15 cellular contexts compared by ENCODE assay signal in genomic region chr18:76458522-76459311, GRCh38. TPM values are rescaled to one million over a fixed set of nuclear protein-coding genes. Genes with fewer than 3 reads are reported as not detected.
DNase-seq lines count a peak whose midpoint lies in the region; ATAC-seq and TF ChIP-seq lines count a peak whose summit lies in the region.
"Had no signal": no experiment of that assay in that cellular context is flagged by ENCODE, and none has a peak within 500 bp of the region (broad histone marks: within the 10 kb centered on the region; RNA-seq: fewer than 3 reads in every experiment).

No MANE protein-coding gene starts in this region.

- no peak for TF ChIP-seq RAD21 in IMR-90 (IDR thresholded peaks at IDR 0.05; ENCODE audit: low read length)

- H2BK120ac ChIP-seq in IMR-90 (ENCODE audit: low read depth, low read length): peak overlapping the region; percentile 91

- peaks cover 70% of the 10 kb centered on the region for H4K20me1 ChIP-seq in IMR-90 (ENCODE audit: insufficient read depth, low read length)

- peak overlapping the region; percentile 34 to 69; a peak in 2 of 4 replicates for H4K8ac ChIP-seq in IMR-90 (ENCODE audit: low read depth in 2 of 2, low read length in 2 of 2)

- no peak overlapping the region for H3K9ac ChIP-seq in IMR-90 (ENCODE audit: low read depth, low read length)

- H3K4me1 Mint-ChIP-seq in activated CD4-positive, alpha-beta T cell treated with anti-CD3 and anti-CD28 coated beads for 36 hours: peaks cover 6% of the 10 kb centered on the region
- H3K4me1 Mint-ChIP-seq: stimulated activated effector memory CD8-positive, alpha-beta T cell treated with anti-CD3 and anti-CD28 coated beads, Interleukin-12 subunit alpha, Interleukin-12 subunit beta, amount 100 ng/mL, for 72 hours had no signal

- POLR2A ChIA-PET in IMR-90 (lab: Charles Lee; ENCODE audit: unreplicated experiment): no interaction called here
- POLR2A ChIA-PET in activated CD4-positive, alpha-beta T cell treated with anti-CD3 and anti-CD28 coated beads for 36 hours (lab: Charles Lee): interaction anchor here (0.5 kb wide), 1 partner anchor 22 kb away, joined by 3 read pairs; no protein-coding TSS in a partner anchor

- H3K4me1 ChIP-seq in IMR-90 (ENCODE audit: control insufficient read depth, insufficient read depth, low read length) (peaks cover 45% of the 10 kb centered on the region), testis (peaks cover 69% of the 10 kb centered on the region), prostate gland (replicated peaks) (peaks cover 4% of the 10 kb centered on the region)

- no peak for DNase-seq in IMR-90
- DNase-seq in brain microvascular endothelial cell: no peak
- peak; percentile 1 for DNase-seq in mucosa of gallbladder (ENCODE audit: low spot score)
- peak; percentile 13 for DNase-seq in testis
- DNase-seq in prostate gland (ENCODE audit: low spot score): no peak
- no peak for DNase-seq in NCI-H128 (lab: John Stamatoyannopoulos, UW; ENCODE audit: unreplicated experiment)
- no peak for DNase-seq in activated CD4-positive, alpha-beta T cell treated with anti-CD3 and anti-CD28 coated beads for 36 hours
- DNase-seq: activated CD4-positive, alpha-beta T cell treated with anti-CD3 and anti-CD28 coated beads for 48 hours; activated naive CD4-positive, alpha-beta T cell; NCI-H2081 treated with DMSO at 0.1 percent for 48 hours; stimulated activated CD4-positive, alpha-beta T cell treated with anti-CD3 and anti-CD28 coated beads, Interleukin-1b, Interleukin-23, amount 100 ng/mL, for 48 hours; T-helper 1 cell had no signal

- H3K9me3 ChIP-seq in IMR-90 (ENCODE audit: control insufficient read depth, insufficient read depth, low read length): no peaks in the 10 kb centered on the region
- H3K9me3 ChIP-seq in testis: no peaks in the 10 kb centered on the region
- H3K9me3 ChIP-seq in prostate gland: no peaks in the 10 kb centered on the region

- intact Hi-C loops in IMR-90 (cut with micrococcal nuclease): no loop called here
- intact Hi-C loops in testis (cut with DNase I; ENCODE audit: low total_unique reads): no loop called here
- intact Hi-C loops in prostate gland (cut with DNase I): no loop called here
- intact Hi-C loops in activated CD4-positive, alpha-beta T cell treated with anti-CD3 and anti-CD28 coated beads for 36 hours (cut with DNase I, micrococcal nuclease): no loop called here

- peak overlapping the region; percentile 97 for H2AK5ac ChIP-seq in IMR-90 (ENCODE audit: low read depth, low read length)

- 94% methylated on average over 33 of the region's 51 CpGs; no CpG with 5 or more reads in 1 of the 2 experiments for WGBS in IMR-90 (ENCODE audit: extremely low coverage in 2 of 2, insufficient read length in 1 of 2), 2 experiments
- 87 to 92% methylated on average over 39 to 51 of the region's 51 CpGs for WGBS in testis, 2 donors
- 88% methylated on average over 40 of the region's 51 CpGs for WGBS in prostate gland

- dilution Hi-C loops in IMR-90 (cut with HindIII; ENCODE audit: low sequenced_read_pairs, unreplicated experiment): no loop called here

- CTCF ChIA-PET in IMR-90 (lab: Yijun Ruan, JAX): interaction anchor here (0.5 kb wide), 1 partner anchor 42 kb away, joined by 3 read pairs; no protein-coding TSS in a partner anchor
- CTCF ChIA-PET in activated CD4-positive, alpha-beta T cell treated with anti-CD3 and anti-CD28 coated beads for 36 hours (lab: Charles Lee): no interaction called here

- H3K18ac ChIP-seq in IMR-90 (ENCODE audit: low read depth, low read length): no peak overlapping the region; the same call in 1 of the 2 replicates

- H2BK5ac ChIP-seq in IMR-90 (ENCODE audit: low read depth, low read length, poor library complexity, severe bottlenecking): peak overlapping the region; percentile 89

- no peak overlapping the region for H3K56ac ChIP-seq in IMR-90 (ENCODE audit: extremely low read depth, insufficient read depth, low read length)

- peak overlapping the region; percentile 41; the same call in 1 of the 2 replicates for H4K5ac ChIP-seq in IMR-90 (ENCODE audit: low read depth, low read length)

- TF ChIP-seq CTCF in IMR-90 (conservative IDR thresholded peaks at IDR 0.05; ENCODE audit: low read depth, low read length) (no peak), brain microvascular endothelial cell (IDR thresholded peaks at IDR 0.05; ENCODE audit: low read depth, low read length, missing control alignments) (no peak), testis (IDR thresholded peaks at IDR 0.05) (no peak), prostate gland (IDR thresholded peaks at IDR 0.05) (no peak)

- H3K36me3 ChIP-seq in IMR-90 (ENCODE audit: control insufficient read depth, insufficient read depth, low read length): peaks cover 19% of the 10 kb centered on the region
- no peaks in the 10 kb centered on the region for H3K36me3 ChIP-seq in brain microvascular endothelial cell (replicated peaks)
- H3K36me3 ChIP-seq in testis (ENCODE audit: low read depth, missing control alignments): no peaks in the 10 kb centered on the region
- H3K36me3 ChIP-seq in prostate gland: no peaks in the 10 kb centered on the region

- ATAC-seq in IMR-90 (ENCODE audit: low read depth): no peak
- no peak for ATAC-seq in activated CD4-positive, alpha-beta T cell treated with anti-CD3 and anti-CD28 coated beads for 36 hours
- ATAC-seq: CD8-positive, alpha-beta T cell; stimulated activated effector memory CD8-positive, alpha-beta T cell treated with anti-CD3 and anti-CD28 coated beads, Interleukin-12 subunit alpha, Interleukin-12 subunit beta, amount 100 ng/mL, for 72 hours had no signal

- no peak overlapping the region; the same call in 1 of the 2 replicates for H3K23ac ChIP-seq in IMR-90 (ENCODE audit: low read depth, low read length)

- H3K4me3 Mint-ChIP-seq in activated CD4-positive, alpha-beta T cell treated with anti-CD3 and anti-CD28 coated beads for 36 hours: no peak overlapping the region
- H3K4me3 Mint-ChIP-seq: CD8-positive, alpha-beta T cell; natural killer cell treated with Interleukin-12 subunit alpha and Interleukin-12 subunit beta and Interleukin-15 and Interleukin-18, amount 100 ng/mL, for 72 hours; stimulated activated effector memory CD8-positive, alpha-beta T cell treated with anti-CD3 and anti-CD28 coated beads, Interleukin-12 subunit alpha, Interleukin-12 subunit beta, amount 100 ng/mL, for 72 hours had no signal

- H3K9me3 Mint-ChIP-seq in activated CD4-positive, alpha-beta T cell treated with anti-CD3 and anti-CD28 coated beads for 36 hours (ENCODE audit: low read depth): no peaks in the 10 kb centered on the region
- H3K9me3 Mint-ChIP-seq: CD8-positive, alpha-beta T cell; natural killer cell treated with Interleukin-12 subunit alpha and Interleukin-12 subunit beta and Interleukin-15 and Interleukin-18, amount 100 ng/mL, for 72 hours; stimulated activated effector memory CD8-positive, alpha-beta T cell treated with anti-CD3 and anti-CD28 coated beads, Interleukin-12 subunit alpha, Interleukin-12 subunit beta, amount 100 ng/mL, for 72 hours had no signal

- no peaks in the 10 kb centered on the region for H3K36me3 Mint-ChIP-seq in activated CD4-positive, alpha-beta T cell treated with anti-CD3 and anti-CD28 coated beads for 36 hours (ENCODE audit: low read depth)
- H3K36me3 Mint-ChIP-seq: natural killer cell treated with Interleukin-12 subunit alpha and Interleukin-12 subunit beta and Interleukin-15 and Interleukin-18, amount 100 ng/mL, for 72 hours; stimulated activated effector memory CD8-positive, alpha-beta T cell treated with anti-CD3 and anti-CD28 coated beads, Interleukin-12 subunit alpha, Interleukin-12 subunit beta, amount 100 ng/mL, for 72 hours had no signal

- peak overlapping the region; percentile 83 for H3K27ac ChIP-seq in IMR-90 (ENCODE audit: insufficient read depth, low read length)
- H3K27ac ChIP-seq in brain microvascular endothelial cell: peak overlapping the region; percentile 88
- peak overlapping the region; percentile 26 to 57 for H3K27ac ChIP-seq in testis
- H3K27ac ChIP-seq in prostate gland: peak overlapping the region in 1 of 2 donors; percentile 61

- no peak overlapping the region for H2BK20ac ChIP-seq in IMR-90 (ENCODE audit: low read depth, low read length)

- H3K79me1 ChIP-seq in IMR-90 (ENCODE audit: low read depth in 1 of 2, low read length in 2 of 2): peaks cover 40 to 95% of the 10 kb centered on the region in 2 experiments

- H2AK9ac ChIP-seq in IMR-90 (replicated peaks; ENCODE audit: low read depth, low read length, poor library complexity): peak overlapping the region; percentile 37

- H4K91ac ChIP-seq in IMR-90 (ENCODE audit: insufficient read depth, low read depth, low read length): peak overlapping the region; percentile 85

- peak overlapping the region; percentile 75; the same call in 2 of the 3 replicates for H2BK15ac ChIP-seq in IMR-90 (ENCODE audit: low read depth, low read length)

- no peak overlapping the region for H3K4me2 ChIP-seq in IMR-90 (ENCODE audit: low read depth, low read length)

- no peaks in the 10 kb centered on the region for H3K27me3 ChIP-seq in IMR-90 (ENCODE audit: control insufficient read depth, insufficient read depth, low read length)
- H3K27me3 ChIP-seq in brain microvascular endothelial cell (replicated peaks): no peaks in the 10 kb centered on the region
- H3K27me3 ChIP-seq in testis: no peaks in the 10 kb centered on the region
- H3K27me3 ChIP-seq in prostate gland (replicated peaks; ENCODE audit: insufficient read depth): no peaks in the 10 kb centered on the region

- BruUV-seq in IMR-90 (replicated peaks; lab: Mats Ljungman, UMichigan): no TSS peak

- no peak for TF ChIP-seq POLR2A in IMR-90 (IDR thresholded peaks at IDR 0.05; ENCODE audit: low read depth, low read length)
- TF ChIP-seq POLR2A in testis (IDR thresholded peaks at IDR 0.05): no peak
- no peak for TF ChIP-seq POLR2A in prostate gland (IDR thresholded peaks at IDR 0.05)

- peaks cover 35% of the 10 kb centered on the region for H3K9me1 ChIP-seq in IMR-90 (ENCODE audit: insufficient read depth, low read length)

- no peaks in the 10 kb centered on the region for H3K27me3 Mint-ChIP-seq in activated CD4-positive, alpha-beta T cell treated with anti-CD3 and anti-CD28 coated beads for 36 hours
- H3K27me3 Mint-ChIP-seq: natural killer cell treated with Interleukin-12 subunit alpha and Interleukin-12 subunit beta and Interleukin-15 and Interleukin-18, amount 100 ng/mL, for 72 hours had no signal

- peak overlapping the region; percentile 8; the same call in 1 of the 2 replicates for H3K14ac ChIP-seq in IMR-90 (replicated peaks; ENCODE audit: low read depth, low read length)

- peak overlapping the region; percentile 87; the same call in 1 of the 2 replicates for H3K4ac ChIP-seq in IMR-90 (ENCODE audit: low read depth, low read length)

- no peak overlapping the region for H3K4me3 ChIP-seq in IMR-90 (ENCODE audit: insufficient read depth, low read depth, low read length)
- H3K4me3 ChIP-seq in brain microvascular endothelial cell (ENCODE audit: low read depth, low read length): no peak overlapping the region
- H3K4me3 ChIP-seq in testis: no peak overlapping the region
- no peak overlapping the region for H3K4me3 ChIP-seq in prostate gland

- no peak overlapping the region for H2AFZ ChIP-seq in IMR-90 (replicated peaks; ENCODE audit: low read length, poor library complexity)

- in situ Hi-C loops in IMR-90 (cut with MboI; ENCODE audit: low sequenced_read_pairs): loop anchor here (25.0 kb wide), 1 partner anchor 654 kb away; no protein-coding TSS in a partner anchor
- in situ Hi-C loops in brain microvascular endothelial cell (cut with HindIII; ENCODE audit: low pct_ligation_motif_present, low sequenced_read_pairs): no loop called here

- H3K27ac Mint-ChIP-seq in activated CD4-positive, alpha-beta T cell treated with anti-CD3 and anti-CD28 coated beads for 36 hours: no peak overlapping the region
- H3K27ac Mint-ChIP-seq: CD8-positive, alpha-beta T cell; natural killer cell treated with Interleukin-12 subunit alpha and Interleukin-12 subunit beta and Interleukin-15 and Interleukin-18, amount 100 ng/mL, for 72 hours; stimulated activated effector memory CD8-positive, alpha-beta T cell treated with anti-CD3 and anti-CD28 coated beads, Interleukin-12 subunit alpha, Interleukin-12 subunit beta, amount 100 ng/mL, for 72 hours had no signal

RNA-seq across cellular contexts. Expression of gene ZNF516, which starts 36.3 kb away (rescaled TPM):
- total RNA-seq in IMR-90 (2012; rRNA removed) (7.9 and 9.7 TPM in 2 replicates), mucosa of gallbladder (48.5 TPM), testis (100 to 1,000 TPM; 189 to 212 TPM), prostate gland (100 to 1,000 TPM in 1 of 2 donors, 10 to 100 TPM in 1; 25.0 to 158 TPM)
- polyA plus RNA-seq in IMR-90 (2012; rRNA removed) (16.6 and 16.9 TPM in 2 replicates), testis (ENCODE audit: insufficient read depth, low read depth, low replicate concordance) (79.0 TPM)
- 11.0 and 15.4 TPM in 2 replicates for polyA plus RNA-seq in IMR-90 (2012; cell fraction: cytosol; rRNA removed)
- polyA plus RNA-seq in IMR-90 (2012; cell fraction: nucleus; rRNA removed; ENCODE audit: low replicate concordance): 50.6 and 72.6 TPM in 2 replicates
- 1 to 10 TPM; 6.8 to 9.9 TPM for total RNA-seq in activated CD4-positive, alpha-beta T cell treated with anti-CD3 and anti-CD28 coated beads for 36 hours

Comparison
In these comparisons a context has a peak if more than half of its experiments do, and no peak if none do; other contexts are left out.
1. DNase-seq: peak in mucosa of gallbladder (single experiment) and testis (single experiment); none in IMR-90 (single experiment), brain microvascular endothelial cell (single experiment), prostate gland (single experiment), NCI-H128 (single experiment) and activated CD4-positive, alpha-beta T cell treated with anti-CD3 and anti-CD28 coated beads for 36 hours (single experiment).